ENCODE assay signal across 9 cellular contexts in genomic region chr16:85303354-85303883, GRCh38.
DNase-seq lines count a peak whose midpoint lies in the region; ATAC-seq, FAIRE-seq and TF ChIP-seq lines count a peak whose summit lies in the region.
"Had no signal": no experiment of that assay in that cellular context is flagged by ENCODE, and none has a peak within 500 bp of the region (broad histone marks: within the 10 kb centered on the region; RNA-seq: fewer than 3 reads in every experiment).

No MANE protein-coding gene starts in this region.

- intact Hi-C loops in natural killer cell (cut with micrococcal nuclease): loop anchor here (10.0 kb wide), 1 partner anchor 311 kb away; the partner anchor contains the start of gene GSE1

- H3K36me3 Mint-ChIP-seq in activated CD8-positive, alpha-beta T cell treated with anti-CD3 and anti-CD28 coated beads, Interleukin-2, amount 10 ng/mL, durations not matched to agents 7 days and 5 days (ENCODE audit: low read depth): no peaks in the 10 kb centered on the region
- H3K36me3 Mint-ChIP-seq in natural killer cell: no peaks in the 10 kb centered on the region
- H3K36me3 Mint-ChIP-seq: IgD-negative memory B cell had no signal

- no peak overlapping the region for H2BK20ac ChIP-seq in H1 (ENCODE audit: low read length)

- H3K4me3 Mint-ChIP-seq in activated CD8-positive, alpha-beta T cell treated with anti-CD3 and anti-CD28 coated beads, Interleukin-2, amount 10 ng/mL, durations not matched to agents 7 days and 5 days: peak overlapping the region; percentile 71
- peak overlapping the region; percentile 69 for H3K4me3 Mint-ChIP-seq in natural killer cell

- H3K4me1 Mint-ChIP-seq in activated CD8-positive, alpha-beta T cell treated with anti-CD3 and anti-CD28 coated beads, Interleukin-2, amount 10 ng/mL, durations not matched to agents 7 days and 5 days (ENCODE audit: low read depth): peaks cover 52% of the 10 kb centered on the region
- peaks cover 14 to 21% of the 10 kb centered on the region in 2 donors for H3K4me1 Mint-ChIP-seq in natural killer cell

- no peak overlapping the region for H2AK5ac ChIP-seq in H1 (ENCODE audit: low read depth, low read length)

- ATAC-seq in activated CD8-positive, alpha-beta T cell treated with anti-CD3 and anti-CD28 coated beads, Interleukin-2, amount 10 ng/mL, durations not matched to agents 7 days and 5 days: peak; percentile 63
- ATAC-seq in natural killer cell: peak; percentile 65 to 77 (median 69)
- ATAC-seq in stimulated activated naive CD8-positive, alpha-beta T cell treated with anti-CD3 and anti-CD28 coated beads, Interleukin-15, Interleukin-2, amounts not matched to agents 100 U/mL and 50 U/mL, for 24 hours: peak; percentile 48
- no peak for ATAC-seq in HG03196 (IDR thresholded peaks at IDR 0.05; ENCODE audit: unreplicated experiment)
- ATAC-seq in GM19035 (IDR thresholded peaks at IDR 0.05; ENCODE audit: unreplicated experiment): no peak

- no peak overlapping the region for H3K56ac ChIP-seq in H1 (replicated peaks; ENCODE audit: insufficient read length, low read depth, low read length)

- peak overlapping the region; percentile 66 for H3K27ac Mint-ChIP-seq in activated CD8-positive, alpha-beta T cell treated with anti-CD3 and anti-CD28 coated beads, Interleukin-2, amount 10 ng/mL, durations not matched to agents 7 days and 5 days
- H3K27ac Mint-ChIP-seq in natural killer cell: no peak overlapping the region

- H4K5ac ChIP-seq in H1 (ENCODE audit: insufficient read length, low read depth, low read length): no peak overlapping the region

- H3K27me3 Mint-ChIP-seq in activated CD8-positive, alpha-beta T cell treated with anti-CD3 and anti-CD28 coated beads, Interleukin-2, amount 10 ng/mL, durations not matched to agents 7 days and 5 days (ENCODE audit: low read depth): no peaks in the 10 kb centered on the region
- peaks cover 6 to 7% of the 10 kb centered on the region in 2 donors for H3K27me3 Mint-ChIP-seq in natural killer cell (ENCODE audit: low read depth in 2 of 2)

- peaks cover 0 to 8% of the 10 kb centered on the region in 2 experiments for H4K20me1 ChIP-seq in H1 (replicated peaks in 1 of 2; ENCODE audit: control insufficient read depth in 1 of 2, insufficient read depth in 2 of 2, low read length in 2 of 2)

- no peak overlapping the region for H2BK5ac ChIP-seq in H1 (ENCODE audit: low read depth, low read length)

- no peak overlapping the region for H3K9ac ChIP-seq in H1 (replicated peaks in 1 of 4; ENCODE audit: extremely low read depth in 1 of 4, low read depth in 3 of 4, low read length in 3 of 4)

- whole genome bisulfite sequencing in H1 (ENCODE audit: extremely low coverage in 1 of 2, insufficient coverage in 1 of 2, insufficient read length in 1 of 2, insufficient replicate concordance in 2 of 2, low coverage in 1 of 2, low lambda C conversion rate in 2 of 2, missing lambda C conversion rate in 1 of 2), 2 experiments: 41% methylated on average over 29 of the region's 36 CpGs; no CpG with 5 or more reads in 1 of the 2 experiments

- no peak overlapping the region for H3K4ac ChIP-seq in H1 (replicated peaks; ENCODE audit: insufficient read length, low read depth, low read length)

- H2BK120ac ChIP-seq in H1 (replicated peaks; ENCODE audit: low read depth, low read length): no peak overlapping the region

- H3K9me3 Mint-ChIP-seq in activated CD8-positive, alpha-beta T cell treated with anti-CD3 and anti-CD28 coated beads, Interleukin-2, amount 10 ng/mL, durations not matched to agents 7 days and 5 days (ENCODE audit: insufficient read depth): no peaks in the 10 kb centered on the region
- no peaks in the 10 kb centered on the region for H3K9me3 Mint-ChIP-seq in natural killer cell
- H3K9me3 Mint-ChIP-seq: IgD-negative memory B cell had no signal

- H3K14ac ChIP-seq in H1 (ENCODE audit: insufficient read length): no peak overlapping the region

- peak overlapping the region in 1 of 2 experiments; percentile 63; a peak in 3 of 4 replicates for H3K4me2 ChIP-seq in H1 (ENCODE audit: insufficient read depth in 1 of 2, low read depth in 2 of 2, low read length in 2 of 2)

- H3K36me3 ChIP-seq in H1 (ENCODE audit: control insufficient read depth in 2 of 4, insufficient read depth in 4 of 4, low read length in 3 of 4): no peaks in the 10 kb centered on the region

- CTCF ChIA-PET in activated CD8-positive, alpha-beta T cell treated with anti-CD3 and anti-CD28 coated beads, Interleukin-2, amount 10 ng/mL, durations not matched to agents 7 days and 5 days (lab: Charles Lee): interaction anchor here (1.0 to 4.1 kb wide), 5 partner anchors 28 to 313 kb away, joined by 3 to 19 read pairs (median 10); no protein-coding TSS in a partner anchor
- CTCF ChIA-PET in H1 (lab: Charles Lee; ENCODE audit: partially characterized antibody): interaction anchor here (1.0 to 1.6 kb wide), 2 partner anchors 27 to 58 kb away, joined by 3 to 7 read pairs; no protein-coding TSS in a partner anchor

- no peak for TF ChIP-seq POLR2A in H1 (IDR thresholded peaks at IDR 0.05; ENCODE audit: control extremely low read depth in 1 of 2, low read depth in 2 of 2, low read length in 2 of 2)

- peaks cover 0 to 9% (median 8%) of the 10 kb centered on the region in 4 experiments; a peak in 5 of 7 replicates for H3K4me1 ChIP-seq in H1 (replicated peaks in 1 of 4; ENCODE audit: control insufficient read depth in 3 of 4, insufficient read depth in 4 of 4, low read length in 3 of 4)

- peak; percentile 82 to 91 for TF ChIP-seq RAD21 in H1 (IDR thresholded peaks at IDR 0.05 in 1 of 2, conservative IDR thresholded peaks at IDR 0.05 in 1 of 2; ENCODE audit: low read depth in 2 of 2, low read length in 2 of 2)

- no peaks in the 10 kb centered on the region; a peak in 1 of 4 replicates for H3K9me3 ChIP-seq in H1 (ENCODE audit: insufficient read depth in 2 of 2, low read depth in 1 of 2, low read length in 1 of 2)

- H2AFZ ChIP-seq in H1 (ENCODE audit: low read length): no peak overlapping the region

- no peak overlapping the region for H4K8ac ChIP-seq in H1 (ENCODE audit: extremely low read depth, insufficient read depth, low read length)

- H3K23me2 ChIP-seq in H1 (ENCODE audit: low read depth, low read length): 0 out of 2 replicates have a peak, but pooled peaks cover 1% of the 10 kb centered on the region

- DNase-seq in D341Med (ENCODE audit: low spot score) (peak; percentile 60), NAMALWA (ENCODE audit: low spot score) (peak; percentile 81), H1 (ENCODE audit: low read depth in 1 of 2, low spot score in 2 of 2) (peak in 1 of 2 experiments; percentile 95), natural killer cell (peak; percentile 72)
- peak; percentile 87 for DNase-seq in activated CD8-positive, alpha-beta T cell treated with anti-CD3 and anti-CD28 coated beads, Interleukin-2, amount 10 ng/mL, durations not matched to agents 7 days and 5 days
- peak; percentile 86 for DNase-seq in stimulated activated naive CD8-positive, alpha-beta T cell treated with anti-CD3 and anti-CD28 coated beads, Interleukin-15, Interleukin-2, amounts not matched to agents 100 U/mL and 50 U/mL, for 24 hours

- H3K27ac ChIP-seq in H1 (ENCODE audit: low read depth, low read length): no peak overlapping the region

- 0 out of 3 replicates have a peak, but pooled peaks of 1 of the 2 experiments have one; percentile 5 for TF ChIP-seq EP300 in H1 (IDR thresholded peaks at IDR 0.05; ENCODE audit: borderline replicate concordance in 1 of 2, low read depth in 2 of 2, low read length in 2 of 2)

- no peak overlapping the region; the same call in 1 of the 2 replicates for H2BK15ac ChIP-seq in H1 (ENCODE audit: low read length)

- H3K79me2 ChIP-seq in H1 (ENCODE audit: control insufficient read depth in 1 of 2, insufficient read depth in 2 of 2, low read length in 2 of 2): no peaks in the 10 kb centered on the region

- no peak overlapping the region for H3K18ac ChIP-seq in H1 (ENCODE audit: extremely low read depth, low read length)

- H3K4me3 ChIP-seq in H1 (ENCODE audit: extremely low read depth in 1 of 4, insufficient read depth in 2 of 4, low read depth in 3 of 4, low read length in 4 of 4): peak overlapping the region in 1 of 4 experiments; percentile 45; a peak in 2 of 8 replicates

- H3K27me3 ChIP-seq in H1 (replicated peaks in 1 of 4; ENCODE audit: control insufficient read depth in 3 of 4, extremely low read depth in 1 of 4, insufficient read depth in 3 of 4, low read length in 3 of 4): no peaks in the 10 kb centered on the region

- FAIRE-seq in H1 (lab: Jason Lieb, UNC): no peak

- TF ChIP-seq CTCF in H1 (IDR thresholded peaks at IDR 0.05; ENCODE audit: control extremely low read depth in 1 of 3, insufficient read depth in 1 of 3, low read depth in 1 of 3, low read length in 3 of 3) (peak; percentile 96), natural killer cell (IDR thresholded peaks at IDR 0.05) (peak; percentile 93)

- no peaks in the 10 kb centered on the region for H3K79me1 ChIP-seq in H1 (ENCODE audit: low read depth, low read length)

- POLR2A ChIA-PET in activated CD8-positive, alpha-beta T cell treated with anti-CD3 and anti-CD28 coated beads, Interleukin-2, amount 10 ng/mL, durations not matched to agents 7 days and 5 days (lab: Charles Lee): interaction anchor here (1.0 kb wide), 1 partner anchor 52 kb away, joined by 3 read pairs; no protein-coding TSS in a partner anchor
- POLR2A ChIA-PET in H1 (lab: Charles Lee; ENCODE audit: partially characterized antibody): interaction anchor here (1.0 kb wide), 1 partner anchor 27 kb away, joined by 3 read pairs; no protein-coding TSS in a partner anchor

- H2BK12ac ChIP-seq in H1 (ENCODE audit: low read depth, low read length): no peak overlapping the region

- H3K23ac ChIP-seq in H1 (ENCODE audit: insufficient read length): no peak overlapping the region

- H4K91ac ChIP-seq in H1 (replicated peaks; ENCODE audit: insufficient read length, low read length): no peak overlapping the region

TF ChIP-seq in H1, 55 proteins besides CTCF, POLR2A, EP300 and RAD21 (continues in another document):
- TF ChIP-seq CREB1 (IDR thresholded peaks at IDR 0.05) (peak; percentile 60; the same call in 1 of the 2 replicates), ATF3 (IDR thresholded peaks at IDR 0.05; ENCODE audit: insufficient read depth, low read depth, low read length) (no peak), NANOG (IDR thresholded peaks at IDR 0.05; ENCODE audit: insufficient read depth, low read depth, low read length, poor library complexity, severe bottlenecking) (peak; percentile 7), KDM1A (IDR thresholded peaks at IDR 0.05; ENCODE audit: borderline replicate concordance, low read length) (peak; percentile 97), GABPA (IDR thresholded peaks at IDR 0.05; ENCODE audit: borderline replicate concordance, insufficient read depth, low read length) (peak; percentile 54; the same call in 1 of the 2 replicates), YY1 (IDR thresholded peaks at IDR 0.05; ENCODE audit: low read depth, low read length) (peak; percentile 25; the same call in 1 of the 2 replicates), HDAC6 (IDR thresholded peaks at IDR 0.05; ENCODE audit: low read depth, low read length) (no peak), POLR2AphosphoS5 (IDR thresholded peaks at IDR 0.05; ENCODE audit: low read depth, low read length) (no peak)

Comparison
In these comparisons a context has a peak if more than half of its experiments do, and no peak if none do; other contexts are left out.
1. ATAC-seq: peak in activated CD8-positive, alpha-beta T cell treated with anti-CD3 and anti-CD28 coated beads, Interleukin-2, amount 10 ng/mL, durations not matched to agents 7 days and 5 days (single experiment), natural killer cell (3 of 3) and stimulated activated naive CD8-positive, alpha-beta T cell treated with anti-CD3 and anti-CD28 coated beads, Interleukin-15, Interleukin-2, amounts not matched to agents 100 U/mL and 50 U/mL, for 24 hours (single experiment); none in HG03196 (single experiment) and GM19035 (single experiment).